Comparison of ENCODE assay signal across 1 cellular context in the genomic region with DNA sequence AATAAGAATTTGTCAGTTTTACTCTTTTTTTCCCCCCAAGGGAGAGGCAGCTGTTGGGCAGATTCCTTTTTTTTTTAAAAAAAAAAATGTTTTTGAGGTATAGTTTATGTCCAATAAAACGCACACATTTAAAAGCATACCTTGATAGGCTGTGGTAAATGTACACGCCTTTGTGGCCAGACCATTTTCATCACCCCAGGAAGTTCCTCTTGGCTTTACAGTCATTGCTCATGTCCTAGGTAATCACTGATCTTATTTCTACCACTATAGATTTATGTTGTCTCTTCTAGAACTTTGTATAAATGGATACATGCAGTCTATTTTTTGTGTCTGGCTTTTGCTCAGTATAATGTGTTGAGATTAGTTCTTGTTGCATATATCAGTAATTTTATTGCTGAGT.
TF ChIP-seq lines count a peak whose summit lies in the region.

No MANE protein-coding gene starts in this region.

TF ChIP-seq in HEK293, 187 proteins besides CTCF, POLR2A, EP300 and RAD21 (continued from another document):
- TF ChIP-seq, protein P1, sequence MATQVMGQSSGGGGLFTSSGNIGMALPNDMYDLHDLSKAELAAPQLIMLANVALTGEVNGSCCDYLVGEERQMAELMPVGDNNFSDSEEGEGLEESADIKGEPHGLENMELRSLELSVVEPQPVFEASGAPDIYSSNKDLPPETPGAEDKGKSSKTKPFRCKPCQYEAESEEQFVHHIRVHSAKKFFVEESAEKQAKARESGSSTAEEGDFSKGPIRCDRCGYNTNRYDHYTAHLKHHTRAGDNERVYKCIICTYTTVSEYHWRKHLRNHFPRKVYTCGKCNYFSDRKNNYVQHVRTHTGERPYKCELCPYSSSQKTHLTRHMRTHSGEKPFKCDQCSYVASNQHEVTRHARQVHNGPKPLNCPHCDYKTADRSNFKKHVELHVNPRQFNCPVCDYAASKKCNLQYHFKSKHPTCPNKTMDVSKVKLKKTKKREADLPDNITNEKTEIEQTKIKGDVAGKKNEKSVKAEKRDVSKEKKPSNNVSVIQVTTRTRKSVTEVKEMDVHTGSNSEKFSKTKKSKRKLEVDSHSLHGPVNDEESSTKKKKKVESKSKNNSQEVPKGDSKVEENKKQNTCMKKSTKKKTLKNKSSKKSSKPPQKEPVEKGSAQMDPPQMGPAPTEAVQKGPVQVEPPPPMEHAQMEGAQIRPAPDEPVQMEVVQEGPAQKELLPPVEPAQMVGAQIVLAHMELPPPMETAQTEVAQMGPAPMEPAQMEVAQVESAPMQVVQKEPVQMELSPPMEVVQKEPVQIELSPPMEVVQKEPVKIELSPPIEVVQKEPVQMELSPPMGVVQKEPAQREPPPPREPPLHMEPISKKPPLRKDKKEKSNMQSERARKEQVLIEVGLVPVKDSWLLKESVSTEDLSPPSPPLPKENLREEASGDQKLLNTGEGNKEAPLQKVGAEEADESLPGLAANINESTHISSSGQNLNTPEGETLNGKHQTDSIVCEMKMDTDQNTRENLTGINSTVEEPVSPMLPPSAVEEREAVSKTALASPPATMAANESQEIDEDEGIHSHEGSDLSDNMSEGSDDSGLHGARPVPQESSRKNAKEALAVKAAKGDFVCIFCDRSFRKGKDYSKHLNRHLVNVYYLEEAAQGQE (tag by site-specific recombination; IDR thresholded peaks at IDR 0.05), result no peak
